Comparison of ENCODE assay signal across 9 cellular contexts in the genomic region with DNA sequence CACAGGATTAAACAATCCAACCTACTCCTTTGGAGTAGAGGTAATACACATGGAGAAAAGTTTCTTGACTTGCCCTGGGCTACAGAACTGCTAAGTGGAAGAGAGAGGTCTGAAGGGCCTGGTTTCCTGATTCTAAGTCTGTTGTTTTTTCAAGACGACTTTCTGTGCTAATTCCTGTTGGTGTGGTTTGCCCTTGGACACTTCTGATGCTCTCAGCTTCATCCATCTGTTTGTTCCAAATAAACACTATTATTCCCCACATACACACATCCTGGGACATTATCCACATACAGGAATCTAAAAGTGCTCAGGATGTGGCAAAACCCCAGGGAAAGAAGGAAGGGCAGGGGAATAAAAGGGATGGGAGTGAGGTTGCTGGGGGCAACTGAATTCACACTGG.
DNase-seq lines count a peak whose midpoint lies in the region; ATAC-seq and TF ChIP-seq lines count a peak whose summit lies in the region.
"Had no signal": no experiment of that assay in that cellular context is flagged by ENCODE, and none has a peak within 500 bp of the region (broad histone marks: within the 10 kb centered on the region; RNA-seq: fewer than 3 reads in every experiment).

No MANE protein-coding gene starts in this region.

- DNase-seq in CD8-positive, alpha-beta memory T cell: no peak
- DNase-seq in PC-9 (no peak), osteocyte (ENCODE audit: extremely low spot score, unreplicated experiment) (no peak), EL (no peak), NCI-H2029 treated with DMSO at 0.1 percent for 48 hours (lab: John Stamatoyannopoulos, UW) (no peak)
- no peak for DNase-seq in effector memory CD8-positive, alpha-beta T cell
- DNase-seq in activated effector memory CD4-positive, alpha-beta T cell treated with anti-CD3 and anti-CD28 coated beads, Interleukin-2, amount 50 U/mL, for 16 hours: no peak
- DNase-seq: cortex of kidney had no signal

- H3K79me2 ChIP-seq in PC-9 (ENCODE audit: low read depth): no peaks in the 10 kb centered on the region

- peak overlapping the region in 5 of 7 donors; percentile 60 to 81 (median 72) for H3K4me3 Mint-ChIP-seq in CD8-positive, alpha-beta memory T cell
- H3K4me3 Mint-ChIP-seq in effector memory CD8-positive, alpha-beta T cell: peak overlapping the region; percentile 37 to 43
- no peak overlapping the region for H3K4me3 Mint-ChIP-seq in osteocyte (ENCODE audit: unreplicated experiment)

- H3K4me1 ChIP-seq in CD8-positive, alpha-beta memory T cell (ENCODE audit: insufficient read depth, low read length): peaks cover 22% of the 10 kb centered on the region
- peaks cover 58% of the 10 kb centered on the region for H3K4me1 ChIP-seq in PC-9 (replicated peaks; ENCODE audit: insufficient read depth)

- BruUV-seq in PC-9 (replicated peaks; lab: Mats Ljungman, UMichigan): no TSS peak

- CTCF ChIA-PET in CD8-positive, alpha-beta memory T cell (lab: Charles Lee): interaction anchor here (1.2 kb wide), 1 partner anchor 17 kb away, joined by 3 read pairs; no protein-coding TSS in a partner anchor
- CTCF ChIA-PET in PC-9 (lab: Charles Lee): no interaction called here

- no peaks in the 10 kb centered on the region for H3K36me3 ChIP-seq in CD8-positive, alpha-beta memory T cell (ENCODE audit: insufficient read depth, low read length)
- no peaks in the 10 kb centered on the region; the same call in 1 of the 2 replicates for H3K36me3 ChIP-seq in PC-9 (ENCODE audit: low read depth)

- H2AFZ ChIP-seq in PC-9: no peak overlapping the region

- peak overlapping the region in 6 of 8 donors; percentile 52 to 90 (median 76) for H3K27ac Mint-ChIP-seq in CD8-positive, alpha-beta memory T cell
- peak overlapping the region; percentile 9 for H3K27ac Mint-ChIP-seq in effector memory CD8-positive, alpha-beta T cell
- H3K27ac Mint-ChIP-seq in osteocyte (ENCODE audit: unreplicated experiment): peak overlapping the region; percentile 85

- peaks cover 42 to 64% (median 42%) of the 10 kb centered on the region in 3 donors for H3K4me1 Mint-ChIP-seq in CD8-positive, alpha-beta memory T cell
- H3K4me1 Mint-ChIP-seq in effector memory CD8-positive, alpha-beta T cell (ENCODE audit: low read depth in 2 of 2): peaks cover 28 to 30% of the 10 kb centered on the region in 2 donors
- peaks cover 68% of the 10 kb centered on the region for H3K4me1 Mint-ChIP-seq in osteocyte (ENCODE audit: unreplicated experiment)

- H3K36me3 Mint-ChIP-seq in CD8-positive, alpha-beta memory T cell: no peaks in the 10 kb centered on the region
- H3K36me3 Mint-ChIP-seq in effector memory CD8-positive, alpha-beta T cell (ENCODE audit: insufficient read depth): no peaks in the 10 kb centered on the region
- no peaks in the 10 kb centered on the region for H3K36me3 Mint-ChIP-seq in osteocyte (ENCODE audit: unreplicated experiment)

- POLR2A ChIA-PET in CD8-positive, alpha-beta memory T cell (lab: Charles Lee): no interaction called here
- POLR2A ChIA-PET in PC-9 (lab: Charles Lee; ENCODE audit: unreplicated experiment): no interaction called here

- H3K9me2 ChIP-seq in PC-9 (ENCODE audit: insufficient read depth): no peaks in the 10 kb centered on the region

- peaks cover 0 to 3% (median 0%) of the 10 kb centered on the region in 5 donors for H3K9me3 Mint-ChIP-seq in CD8-positive, alpha-beta memory T cell
- no peaks in the 10 kb centered on the region for H3K9me3 Mint-ChIP-seq in effector memory CD8-positive, alpha-beta T cell
- no peaks in the 10 kb centered on the region for H3K9me3 Mint-ChIP-seq in osteocyte (ENCODE audit: unreplicated experiment)

- intact Hi-C loops in PC-9 (cut with micrococcal nuclease; ENCODE audit: unreplicated experiment): loop anchor here (1.0 kb wide), 1 partner anchor 113 kb away; no protein-coding TSS in a partner anchor

- no peaks in the 10 kb centered on the region for H3K27me3 ChIP-seq in CD8-positive, alpha-beta memory T cell (ENCODE audit: insufficient read depth, low read length, poor library complexity, severe bottlenecking)
- H3K27me3 ChIP-seq in PC-9 (ENCODE audit: insufficient read depth, low read depth): no peaks in the 10 kb centered on the region

- no peaks in the 10 kb centered on the region for H3K27me3 Mint-ChIP-seq in CD8-positive, alpha-beta memory T cell
- H3K27me3 Mint-ChIP-seq in effector memory CD8-positive, alpha-beta T cell: no peaks in the 10 kb centered on the region
- H3K27me3 Mint-ChIP-seq in osteocyte (ENCODE audit: unreplicated experiment): no peaks in the 10 kb centered on the region

- peak overlapping the region; percentile 5; the same call in 1 of the 2 replicates for H3K4me2 ChIP-seq in PC-9

- no peak overlapping the region for H3K4me3 ChIP-seq in CD8-positive, alpha-beta memory T cell (ENCODE audit: low read length)
- H3K4me3 ChIP-seq in PC-9: no peak overlapping the region

- no peak overlapping the region for H3K27ac ChIP-seq in CD8-positive, alpha-beta memory T cell (ENCODE audit: low read depth, low read length)
- peak overlapping the region; percentile 83 for H3K27ac ChIP-seq in PC-9

- H4K20me1 ChIP-seq in PC-9 (ENCODE audit: insufficient read depth): no peaks in the 10 kb centered on the region

- peaks cover 31% of the 10 kb centered on the region for H3F3A ChIP-seq in PC-9 (ENCODE audit: insufficient read depth, low read depth)

- H3K9me3 ChIP-seq in CD8-positive, alpha-beta memory T cell (ENCODE audit: low read length): no peaks in the 10 kb centered on the region
- peaks cover 41% of the 10 kb centered on the region for H3K9me3 ChIP-seq in PC-9 (ENCODE audit: insufficient read depth, low read depth)

- TF ChIP-seq CTCF in PC-9 (conservative IDR thresholded peaks at IDR 0.05) (no peak), osteocyte (IDR thresholded peaks at IDR 0.05) (no peak)

- no peak for ATAC-seq in effector memory CD8-positive, alpha-beta T cell (replicated peaks)
- ATAC-seq in GM21786 (IDR thresholded peaks at IDR 0.05; ENCODE audit: unreplicated experiment): no peak

Comparison
In these comparisons a context has a peak if more than half of its experiments do, and no peak if none do; other contexts are left out.
1. H3K27ac Mint-ChIP-seq: peak in every context shown above with its lines; median percentile 85 in osteocyte; 76 in CD8-positive, alpha-beta memory T cell; 9 in effector memory CD8-positive, alpha-beta T cell.